Comparison of ENCODE assay signal across 1 cellular context in genomic region chr17:8142158-8142886, GRCh38.
TF ChIP-seq lines count a peak whose summit lies in the region.

No MANE protein-coding gene starts in this region.

TF ChIP-seq in HEK293, 187 proteins besides CTCF, POLR2A, EP300 and RAD21 (continued from another document):
- TF ChIP-seq ZBTB6 (tag by site-specific recombination; IDR thresholded peaks at IDR 0.05) (0 out of 2 replicates have a peak, but pooled peaks have one; percentile 30), ZNF704 (tag by site-specific recombination; IDR thresholded peaks at IDR 0.05) (no peak)
TF ChIP-seq in HEK293: peak in this region for 1.
